In genomic region chr7:131717181-131717580, GRCh38 we compare ENCODE assay signal across 20 cellular contexts.
"Had no signal": no experiment of that assay in that cellular context is flagged by ENCODE, and none has a peak within 500 bp of the region (broad histone marks: within the 10 kb centered on the region; RNA-seq: fewer than 3 reads in every experiment).

No MANE protein-coding gene starts in this region.

- H3K27ac Mint-ChIP-seq: effector memory CD8-positive, alpha-beta T cell; endodermal cell; mesothelial cell of epicardium had no signal

- H3K4me1 ChIP-seq: foreskin keratinocyte, gastroesophageal sphincter, heart right ventricle, left lung, lower lobe of right lung had no signal

- H3K9me3 ChIP-seq: gastroesophageal sphincter, heart right ventricle, left lung, lower lobe of right lung, mucosa of descending colon had no signal

- H3K4me3 Mint-ChIP-seq: effector memory CD8-positive, alpha-beta T cell; endodermal cell; mesothelial cell of epicardium had no signal

- H3K36me3 Mint-ChIP-seq: mesothelial cell of epicardium had no signal

- DNase-seq: dermis blood vessel endothelial cell; dorsolateral prefrontal cortex; effector CD8-positive, alpha-beta T cell; effector memory CD8-positive, alpha-beta T cell; endodermal cell; erythroblast; foreskin keratinocyte; heart right ventricle; hippocampal formation; left cardiac atrium; left lung; left ventricle myocardium superior; lower lobe of right lung; mesenchymal stem cell; mucosa of descending colon had no signal

- H3K4me1 Mint-ChIP-seq: endodermal cell, mesothelial cell of epicardium had no signal

- H3K27me3 ChIP-seq: dorsolateral prefrontal cortex, left lung had no signal

- ATAC-seq: effector memory CD8-positive, alpha-beta T cell; esophagus mucosa; foreskin keratinocyte; gastroesophageal sphincter; heart right ventricle; left cardiac atrium; left lung; left ventricle myocardium superior; lower lobe of right lung; mucosa of descending colon had no signal

- H3K36me3 ChIP-seq: gastroesophageal sphincter, heart right ventricle, left lung, lower lobe of right lung had no signal

- H3K4me3 ChIP-seq: coronary artery, dorsolateral prefrontal cortex, gastroesophageal sphincter, heart right ventricle, left lung, lower lobe of right lung, mucosa of descending colon had no signal

- H3K9me3 Mint-ChIP-seq: effector memory CD8-positive, alpha-beta T cell; endodermal cell; mesothelial cell of epicardium had no signal

- H3K27ac ChIP-seq: coronary artery, dorsolateral prefrontal cortex, epithelial cell of prostate, foreskin keratinocyte, gastroesophageal sphincter, heart right ventricle, left lung, lower lobe of right lung had no signal
